In genomic region chr14:31294736-31295398, GRCh38 we compare ENCODE assay signal across 17 cellular contexts.
"Had no signal": no experiment of that assay in that cellular context is flagged by ENCODE, and none has a peak within 500 bp of the region (broad histone marks: within the 10 kb centered on the region; RNA-seq: fewer than 3 reads in every experiment).

No MANE protein-coding gene starts in this region.

- H3K9me3 Mint-ChIP-seq: activated naive CD4-positive, alpha-beta T cell treated with anti-CD3 and anti-CD28 coated beads for 36 hours; natural killer cell treated with Interleukin-12 subunit alpha and Interleukin-12 subunit beta and Interleukin-15 and Interleukin-18, amount 100 ng/mL, for 72 hours had no signal

- H3K27me3 Mint-ChIP-seq: natural killer cell treated with Interleukin-12 subunit alpha and Interleukin-12 subunit beta and Interleukin-15 and Interleukin-18, amount 100 ng/mL, for 72 hours had no signal

- FAIRE-seq: colon had no signal

- H3K4me3 ChIP-seq: ascending aorta, esophagus squamous epithelium, right atrium auricular region, skin epidermis, tibial artery, uterus had no signal

- H3K36me3 Mint-ChIP-seq: natural killer cell treated with Interleukin-12 subunit alpha and Interleukin-12 subunit beta and Interleukin-15 and Interleukin-18, amount 100 ng/mL, for 72 hours had no signal

- DNase-seq: activated CD4-positive, alpha-beta T cell treated with anti-CD3 and anti-CD28 coated beads for 1 hour; activated CD4-positive, alpha-beta T cell treated with anti-CD3 and anti-CD28 coated beads, Interleukin-2, amount 50 U/mL, for 4 hours; activated naive CD4-positive, alpha-beta T cell treated with anti-CD3 and anti-CD28 coated beads for 36 hours; activated T-cell treated with anti-CD3 and anti-CD28 coated beads for 4 hours; esophagus squamous epithelium; foreskin keratinocyte; mesendoderm; stimulated activated CD4-positive, alpha-beta T cell treated with anti-CD3 and anti-CD28 coated beads, Interleukin-4, amount 100 ng/mL, for 24 hours; stimulated activated naive CD4-positive, alpha-beta T cell; T1000; tibial artery; uterus had no signal

- ATAC-seq: foreskin keratinocyte; natural killer cell treated with Interleukin-12 subunit alpha and Interleukin-12 subunit beta and Interleukin-15 and Interleukin-18, amount 100 ng/mL, for 72 hours had no signal

- H3K4me1 ChIP-seq: ascending aorta, right atrium auricular region, uterus had no signal

- H3K27ac ChIP-seq: ascending aorta, esophagus squamous epithelium, foreskin keratinocyte, right atrium auricular region, skin epidermis, tibial artery, uterus had no signal

- H3K36me3 ChIP-seq: ascending aorta, right atrium auricular region, uterus had no signal

- H3K27ac Mint-ChIP-seq: activated naive CD4-positive, alpha-beta T cell treated with anti-CD3 and anti-CD28 coated beads for 36 hours; natural killer cell treated with Interleukin-12 subunit alpha and Interleukin-12 subunit beta and Interleukin-15 and Interleukin-18, amount 100 ng/mL, for 72 hours had no signal

- H3K27me3 ChIP-seq: ascending aorta, esophagus squamous epithelium, foreskin keratinocyte, right atrium auricular region, tibial artery, uterus had no signal

- H3K4me3 Mint-ChIP-seq: activated naive CD4-positive, alpha-beta T cell treated with anti-CD3 and anti-CD28 coated beads for 36 hours; natural killer cell treated with Interleukin-12 subunit alpha and Interleukin-12 subunit beta and Interleukin-15 and Interleukin-18, amount 100 ng/mL, for 72 hours had no signal

- H3K9me3 ChIP-seq: ascending aorta, esophagus squamous epithelium, right atrium auricular region, tibial artery, uterus had no signal
